In the genomic region with DNA sequence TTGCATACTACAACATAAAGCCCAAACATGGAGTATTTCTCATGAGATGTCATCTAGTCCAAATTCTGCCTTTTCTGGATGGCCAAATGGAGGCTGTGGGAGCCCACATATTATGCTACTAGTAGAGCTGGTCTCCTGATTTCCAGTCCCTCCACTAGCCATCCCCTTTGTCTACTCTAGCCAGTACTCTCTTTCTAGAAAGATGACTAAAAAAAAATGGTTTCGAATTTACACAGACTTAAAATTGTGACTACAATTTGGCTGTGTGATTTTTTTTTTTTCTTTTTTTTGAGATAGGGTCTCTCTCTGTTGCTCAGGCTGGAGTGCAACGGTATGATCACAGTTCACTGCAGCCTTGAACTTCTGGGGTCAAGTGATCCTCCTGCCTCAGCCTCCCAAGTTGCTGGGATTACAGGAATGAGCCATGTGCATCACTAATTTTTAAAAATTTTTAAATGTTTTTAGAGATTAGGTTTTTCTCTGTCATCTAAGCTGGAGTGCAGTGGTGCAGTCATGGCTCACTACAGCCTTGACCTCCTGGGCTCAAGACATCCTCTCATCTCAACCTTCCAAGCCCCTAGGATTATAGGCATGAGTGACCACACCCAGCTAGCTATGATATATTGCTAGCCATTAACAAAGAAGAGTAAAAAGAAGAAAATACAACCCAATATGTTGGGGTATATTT, we compare ENCODE assay signal across 1 cellular context.
TF ChIP-seq lines count a peak whose summit lies in the region.

No MANE protein-coding gene starts in this region.

TF ChIP-seq in HepG2, 621 proteins besides CTCF, POLR2A, EP300 and RAD21 (continued from another document):
- TF ChIP-seq, protein P1, sequence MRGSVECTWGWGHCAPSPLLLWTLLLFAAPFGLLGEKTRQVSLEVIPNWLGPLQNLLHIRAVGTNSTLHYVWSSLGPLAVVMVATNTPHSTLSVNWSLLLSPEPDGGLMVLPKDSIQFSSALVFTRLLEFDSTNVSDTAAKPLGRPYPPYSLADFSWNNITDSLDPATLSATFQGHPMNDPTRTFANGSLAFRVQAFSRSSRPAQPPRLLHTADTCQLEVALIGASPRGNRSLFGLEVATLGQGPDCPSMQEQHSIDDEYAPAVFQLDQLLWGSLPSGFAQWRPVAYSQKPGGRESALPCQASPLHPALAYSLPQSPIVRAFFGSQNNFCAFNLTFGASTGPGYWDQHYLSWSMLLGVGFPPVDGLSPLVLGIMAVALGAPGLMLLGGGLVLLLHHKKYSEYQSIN (CRISPR knock-in tag; IDR thresholded peaks at IDR 0.05; ENCODE audit: borderline replicate concordance), result no peak
- TF ChIP-seq SP2 (CRISPR knock-in tag; IDR thresholded peaks at IDR 0.05), result no peak
- TF ChIP-seq ZMYM3 (CRISPR knock-in tag; IDR thresholded peaks at IDR 0.05), result no peak
- TF ChIP-seq, protein P2, sequence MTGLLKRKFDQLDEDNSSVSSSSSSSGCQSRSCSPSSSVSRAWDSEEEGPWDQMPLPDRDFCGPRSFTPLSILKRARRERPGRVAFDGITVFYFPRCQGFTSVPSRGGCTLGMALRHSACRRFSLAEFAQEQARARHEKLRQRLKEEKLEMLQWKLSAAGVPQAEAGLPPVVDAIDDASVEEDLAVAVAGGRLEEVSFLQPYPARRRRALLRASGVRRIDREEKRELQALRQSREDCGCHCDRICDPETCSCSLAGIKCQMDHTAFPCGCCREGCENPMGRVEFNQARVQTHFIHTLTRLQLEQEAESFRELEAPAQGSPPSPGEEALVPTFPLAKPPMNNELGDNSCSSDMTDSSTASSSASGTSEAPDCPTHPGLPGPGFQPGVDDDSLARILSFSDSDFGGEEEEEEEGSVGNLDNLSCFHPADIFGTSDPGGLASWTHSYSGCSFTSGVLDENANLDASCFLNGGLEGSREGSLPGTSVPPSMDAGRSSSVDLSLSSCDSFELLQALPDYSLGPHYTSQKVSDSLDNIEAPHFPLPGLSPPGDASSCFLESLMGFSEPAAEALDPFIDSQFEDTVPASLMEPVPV (CRISPR knock-in tag; IDR thresholded peaks at IDR 0.05), result no peak
- TF ChIP-seq LCORL (IDR thresholded peaks at IDR 0.05), result no peak
- TF ChIP-seq LCORL (CRISPR knock-in tag; IDR thresholded peaks at IDR 0.05), result no peak
- no peak for TF ChIP-seq FOXM1 (CRISPR knock-in tag; IDR thresholded peaks at IDR 0.05)
- no peak for TF ChIP-seq AGO2 (optimal IDR thresholded peaks at IDR 0.05; ENCODE audit: low read depth, low read length)
- TF ChIP-seq, protein P3, sequence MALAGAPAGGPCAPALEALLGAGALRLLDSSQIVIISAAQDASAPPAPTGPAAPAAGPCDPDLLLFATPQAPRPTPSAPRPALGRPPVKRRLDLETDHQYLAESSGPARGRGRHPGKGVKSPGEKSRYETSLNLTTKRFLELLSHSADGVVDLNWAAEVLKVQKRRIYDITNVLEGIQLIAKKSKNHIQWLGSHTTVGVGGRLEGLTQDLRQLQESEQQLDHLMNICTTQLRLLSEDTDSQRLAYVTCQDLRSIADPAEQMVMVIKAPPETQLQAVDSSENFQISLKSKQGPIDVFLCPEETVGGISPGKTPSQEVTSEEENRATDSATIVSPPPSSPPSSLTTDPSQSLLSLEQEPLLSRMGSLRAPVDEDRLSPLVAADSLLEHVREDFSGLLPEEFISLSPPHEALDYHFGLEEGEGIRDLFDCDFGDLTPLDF (CRISPR knock-in tag; IDR thresholded peaks at IDR 0.05), result no peak
- TF ChIP-seq ZNF749 (CRISPR knock-in tag; IDR thresholded peaks at IDR 0.05; ENCODE audit: borderline replicate concordance), result no peak
- TF ChIP-seq KAT2B (IDR thresholded peaks at IDR 0.05; ENCODE audit: borderline replicate concordance, low read depth, low read length), result no peak
- no peak for TF ChIP-seq KDM5A (IDR thresholded peaks at IDR 0.05; ENCODE audit: borderline replicate concordance, low read length)
- no peak for TF ChIP-seq RBM22 (optimal IDR thresholded peaks at IDR 0.05; ENCODE audit: low read length)
